In the genomic region with DNA sequence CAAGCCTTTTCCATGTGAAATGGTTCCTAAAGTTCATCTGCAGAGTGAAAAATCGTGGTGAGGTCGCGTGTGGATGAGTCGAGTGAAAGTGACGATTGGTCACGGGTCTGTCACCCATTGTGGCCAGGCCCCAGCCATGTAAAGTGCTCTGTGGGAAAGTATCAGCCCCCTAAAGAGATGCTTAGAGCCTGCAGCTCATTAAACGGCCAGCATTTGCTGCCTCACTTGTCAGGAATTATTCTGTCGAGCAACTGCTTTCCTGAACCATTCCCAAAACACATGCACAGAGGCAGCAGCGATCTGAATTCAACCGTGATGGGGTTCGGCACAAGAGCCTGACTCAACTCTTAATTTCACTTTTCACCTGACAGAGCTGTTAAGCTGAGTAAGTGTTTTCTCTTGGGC, we compare ENCODE assay signal across 31 cellular contexts. TPM values are rescaled to one million over a fixed set of nuclear protein-coding genes. Genes with fewer than 3 reads are reported as not detected.
DNase-seq lines count a peak whose midpoint lies in the region; ATAC-seq and TF ChIP-seq lines count a peak whose summit lies in the region.
"Had no signal": no experiment of that assay in that cellular context is flagged by ENCODE, and none has a peak within 500 bp of the region (broad histone marks: within the 10 kb centered on the region; RNA-seq: fewer than 3 reads in every experiment).

No MANE protein-coding gene starts in this region.

- no peaks in the 10 kb centered on the region for H3K27me3 ChIP-seq in neural progenitor cell
- H3K27me3 ChIP-seq: stomach, transverse colon had no signal

- H2AFZ ChIP-seq in neural progenitor cell (replicated peaks), result peak overlapping the region; percentile 22

- ATAC-seq in Right ventricle myocardium inferior, result no peak
- ATAC-seq: activated T-cell treated with anti-CD3 and anti-CD28 coated beads, Interleukin-2, amount 50 U/mL, for 4 hours; left cardiac atrium; naive thymus-derived CD8-positive, alpha-beta T cell had no signal

- no peak overlapping the region for H3K27ac Mint-ChIP-seq in neural progenitor cell
- H3K27ac Mint-ChIP-seq: activated CD4-positive, alpha-beta T cell treated with anti-CD3 and anti-CD28 coated beads, Interleukin-2, amount 10 ng/mL, durations not matched to agents 24 days and 14 days; CD14-positive monocyte; naive thymus-derived CD8-positive, alpha-beta T cell had no signal

- no peaks in the 10 kb centered on the region for H3K36me3 Mint-ChIP-seq in neural progenitor cell
- H3K36me3 Mint-ChIP-seq: CD14-positive monocyte; naive thymus-derived CD8-positive, alpha-beta T cell had no signal

- no peaks in the 10 kb centered on the region for H3K9me3 ChIP-seq in neural progenitor cell (ENCODE audit: low read depth)
- H3K9me3 ChIP-seq: stomach, transverse colon had no signal

- intact Hi-C loops in head of caudate nucleus (cut with DNase I) (no loop called here), Right ventricle myocardium inferior (cut with DNase I) (no loop called here)

- H3K4me3 Mint-ChIP-seq in neural progenitor cell, result peak overlapping the region; percentile 35
- H3K4me3 Mint-ChIP-seq: activated CD4-positive, alpha-beta T cell treated with anti-CD3 and anti-CD28 coated beads, Interleukin-2, amount 10 ng/mL, durations not matched to agents 24 days and 14 days; activated T-cell treated with anti-CD3 and anti-CD28 coated beads, Interleukin-2, amount 50 U/mL, for 4 hours; CD14-positive monocyte; naive thymus-derived CD8-positive, alpha-beta T cell had no signal

- H3K4me3 ChIP-seq in neural progenitor cell, result no peak overlapping the region
- H3K4me3 ChIP-seq: cardiac muscle cell, SK-N-MC, stomach, transverse colon had no signal

- no peaks in the 10 kb centered on the region for H4K20me1 ChIP-seq in neural progenitor cell (ENCODE audit: low read depth)

- H3K9ac ChIP-seq in neural progenitor cell, result no peak overlapping the region

- in situ Hi-C loops in G401 (cut with HindIII; ENCODE audit: low sequenced_read_pairs), result no loop called here

- peak overlapping the region; percentile 36 for H3K4me2 ChIP-seq in neural progenitor cell

- H3K79me2 ChIP-seq in neural progenitor cell (ENCODE audit: low read depth), result no peaks in the 10 kb centered on the region

- TF ChIP-seq CTCF in neural progenitor cell (IDR thresholded peaks at IDR 0.05), result no peak

- peaks cover 2% of the 10 kb centered on the region for H3K36me3 ChIP-seq in neural progenitor cell
- H3K36me3 ChIP-seq: cardiac muscle cell, stomach, transverse colon had no signal

- DNase-seq in G401 (ENCODE audit: low spot score) (peak; percentile 3), anterior cingulate cortex (lab: John Stamatoyannopoulos, UW) (peak in 31 of 58 donors; percentile 7 to 58 (median 18)), head of caudate nucleus (peak in 24 of 42 donors; percentile 3 to 55 (median 28)), neural progenitor cell (ENCODE audit: low spot score) (peak; percentile 70), NCI-H1417 (lab: John Stamatoyannopoulos, UW) (no peak), Right ventricle myocardium inferior (ENCODE audit: missing footprints) (no peak), AML-193 (lab: John Stamatoyannopoulos, UW) (no peak), hippocampal formation (lab: John Stamatoyannopoulos, UW) (no peak)
- DNase-seq: activated CD4-positive, alpha-beta T cell treated with anti-CD3 and anti-CD28 coated beads, Interleukin-2, amount 10 ng/mL, durations not matched to agents 24 days and 14 days; activated naive CD4-positive, alpha-beta T cell treated with Interleukin-2 at 50 U/mL for 16 hours; activated T-cell treated with anti-CD3 and anti-CD28 coated beads, Interleukin-2, amount 50 U/mL, for 4 hours; cortex of kidney; EL; glutamatergic neuron; KG1; left cardiac atrium; mesenchymal stem cell; MM.1S; naive thymus-derived CD8-positive, alpha-beta T cell; NCI-H1436; NCI-H510A treated with DMSO at 0.1 percent for 48 hours; stimulated activated CD8-positive, alpha-beta memory T cell treated with anti-CD3 and anti-CD28 coated beads, Interleukin-4, amount 100 ng/mL, for 48 hours; stomach; T-helper 2 cell; transverse colon had no signal

- H3K27ac ChIP-seq in neural progenitor cell, result peak overlapping the region; percentile 51
- H3K27ac ChIP-seq: cardiac muscle cell, RWPE1, SK-N-MC, stomach, transverse colon had no signal

- peaks cover 31% of the 10 kb centered on the region for H3K4me1 Mint-ChIP-seq in neural progenitor cell
- H3K4me1 Mint-ChIP-seq: activated CD4-positive, alpha-beta T cell treated with anti-CD3 and anti-CD28 coated beads, Interleukin-2, amount 10 ng/mL, durations not matched to agents 24 days and 14 days; CD14-positive monocyte; naive thymus-derived CD8-positive, alpha-beta T cell had no signal

- peaks cover 17% of the 10 kb centered on the region for H3F3A ChIP-seq in neural progenitor cell (ENCODE audit: low read depth)

- H3K9me3 Mint-ChIP-seq in neural progenitor cell, result peaks cover 8% of the 10 kb centered on the region
- H3K9me3 Mint-ChIP-seq: activated CD4-positive, alpha-beta T cell treated with anti-CD3 and anti-CD28 coated beads, Interleukin-2, amount 10 ng/mL, durations not matched to agents 24 days and 14 days; activated T-cell treated with anti-CD3 and anti-CD28 coated beads, Interleukin-2, amount 50 U/mL, for 4 hours had no signal

- H3K27me3 Mint-ChIP-seq in neural progenitor cell (ENCODE audit: insufficient read depth, low read depth), result peaks cover 32% of the 10 kb centered on the region

- H3K4me1 ChIP-seq in neural progenitor cell, result peaks cover 29% of the 10 kb centered on the region
- H3K4me1 ChIP-seq: stomach, transverse colon had no signal

RNA-seq across cellular contexts. Expression of a gene that starts 16.0 kb away (rescaled TPM):
- not detected in 2 replicates for total RNA-seq in G401 (2014; rRNA removed; shearing (Covaris generic))
- total RNA-seq in neural progenitor cell (ENCODE audit: low replicate concordance) (0.06 TPM in 1 of 2 replicates, not detected in the other), Right ventricle myocardium inferior (0.24 TPM)
- total RNA-seq: activated CD4-positive, alpha-beta T cell treated with anti-CD3 and anti-CD28 coated beads, Interleukin-2, amount 10 ng/mL, durations not matched to agents 24 days and 14 days; activated T-cell treated with anti-CD3 and anti-CD28 coated beads, Interleukin-2, amount 50 U/mL, for 4 hours; cardiac muscle cell; endothelial cell of umbilical vein; HT1080; naive thymus-derived CD8-positive, alpha-beta T cell; stomach had no signal

Comparison
In these comparisons a context has a peak if more than half of its experiments do, and no peak if none do; other contexts are left out.
1. DNase-seq: peak in G401 (single experiment), anterior cingulate cortex (31 of 58), head of caudate nucleus (24 of 42) and neural progenitor cell (single experiment); none in NCI-H1417 (0 of 3), Right ventricle myocardium inferior (single experiment), AML-193 (0 of 2) and hippocampal formation (0 of 2).